5 cellular contexts compared by ENCODE assay signal in the genomic region with DNA sequence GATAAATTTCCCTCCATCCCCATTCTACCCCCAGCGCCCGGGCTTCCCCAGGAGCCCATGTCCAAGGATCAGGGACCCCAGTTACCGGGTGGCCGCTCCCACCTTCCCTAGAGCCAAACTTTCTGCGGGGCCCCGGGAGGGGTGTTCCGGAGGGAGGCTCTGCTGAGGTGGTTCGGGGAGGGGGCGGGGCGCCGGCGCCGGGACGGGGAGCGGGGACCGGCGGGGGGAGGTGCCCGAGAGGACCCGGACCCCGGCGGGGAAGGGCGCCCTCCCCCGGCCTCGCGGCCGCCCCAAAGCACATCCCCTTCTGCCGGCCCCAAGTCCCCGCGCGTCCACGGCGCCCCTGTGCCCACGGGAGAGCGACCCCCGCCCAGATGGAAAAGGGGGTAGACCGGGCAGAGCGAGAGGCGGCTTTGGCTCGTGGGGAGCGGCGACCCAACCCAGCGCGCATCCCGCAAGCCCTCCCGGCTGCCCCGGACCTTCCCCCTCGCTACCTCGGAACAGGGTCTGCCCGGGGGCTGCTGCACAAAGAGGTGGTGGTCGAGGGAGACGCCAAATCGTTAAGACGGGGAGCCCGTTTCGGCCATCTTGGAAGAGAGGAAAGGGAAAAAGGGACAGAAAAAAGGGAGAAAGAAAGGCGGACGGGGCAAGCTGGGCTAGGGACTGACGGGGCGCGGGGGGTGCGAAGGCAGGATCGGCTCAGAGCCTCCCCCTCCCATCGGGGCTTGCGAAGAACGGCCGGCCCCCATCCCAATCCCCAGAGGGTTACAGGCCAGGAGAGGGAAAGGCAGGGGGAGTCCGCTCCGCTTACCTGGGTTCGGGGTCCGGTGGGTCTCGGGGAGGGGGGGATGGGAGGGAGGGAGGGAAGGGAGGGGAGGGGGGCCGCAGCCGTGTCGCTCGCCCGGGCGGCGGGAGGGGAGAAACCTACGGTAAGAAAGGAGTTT. TPM values are rescaled to one million over a fixed set of nuclear protein-coding genes. Genes with fewer than 3 reads are reported as not detected.
DNase-seq lines count a peak whose midpoint lies in the region; ATAC-seq lines count a peak whose summit lies in the region.

No MANE protein-coding gene starts in this region.

- no peak overlapping the region for H2AK5ac ChIP-seq in mesenchymal stem cell (ENCODE audit: low read length, severe bottlenecking)

- H2AFZ ChIP-seq in mesenchymal stem cell (ENCODE audit: low read depth, low read length) = no peak overlapping the region

- H3K18ac ChIP-seq in mesenchymal stem cell (ENCODE audit: low read depth in 1 of 2, low read length in 2 of 2) = peak overlapping the region; percentile 91 to 96

- no peak for ATAC-seq in HG03025 (IDR thresholded peaks at IDR 0.05; ENCODE audit: low FRiP score, unreplicated experiment)
- no peak for ATAC-seq in HG02763 (IDR thresholded peaks at IDR 0.05; ENCODE audit: unreplicated experiment)

- H3K14ac ChIP-seq in mesenchymal stem cell (ENCODE audit: low read length in 2 of 2) = peak overlapping the region in 1 of 2 experiments; percentile 89

- WGBS in mesenchymal stem cell = 0% methylated on average over 45 of the region's 79 CpGs

- peak overlapping the region; percentile 72 for H3K9ac ChIP-seq in HUES48 (ENCODE audit: low read depth, low read length)
- H3K9ac ChIP-seq in mesenchymal stem cell (ENCODE audit: low read length) = peak overlapping the region; percentile 95

- H3K4me2 ChIP-seq in mesenchymal stem cell (ENCODE audit: low read length, poor library complexity, severe bottlenecking) = peak overlapping the region; percentile 86

- H2BK5ac ChIP-seq in mesenchymal stem cell (ENCODE audit: low read depth, low read length, poor library complexity, severe bottlenecking) = no peak overlapping the region

- peak overlapping the region; percentile 92 for H4K8ac ChIP-seq in mesenchymal stem cell (ENCODE audit: low read length)

- H3K27ac Mint-ChIP-seq in activated T-helper 1 cell treated with anti-CD3 and anti-CD28 coated beads, Interleukin-12 subunit alpha, Interleukin-12 subunit beta, Interleukin-2, Interleukin-4 antibody, amounts not matched to agents 30 ng/mL and 10 ng/mL and 1 ng/mL, durations not matched to agents 14 hours and 24 hours and 36 hours = no peak overlapping the region

- H3K79me1 ChIP-seq in mesenchymal stem cell (replicated peaks; ENCODE audit: low read length, poor library complexity, severe bottlenecking) = peaks cover 6% of the 10 kb centered on the region

- H3K4ac ChIP-seq in mesenchymal stem cell (ENCODE audit: low read depth in 1 of 2, low read length in 2 of 2) = peak overlapping the region; percentile 90 to 96

- peak overlapping the region; percentile 93 for H3K27ac ChIP-seq in HUES48 (ENCODE audit: low read depth, low read length)
- H3K27ac ChIP-seq in mesenchymal stem cell (ENCODE audit: low read length, poor library complexity, severe bottlenecking) = peak overlapping the region; percentile 8

- peaks cover 24% of the 10 kb centered on the region for H3K27me3 Mint-ChIP-seq in activated T-helper 1 cell treated with anti-CD3 and anti-CD28 coated beads, Interleukin-12 subunit alpha, Interleukin-12 subunit beta, Interleukin-2, Interleukin-4 antibody, amounts not matched to agents 30 ng/mL and 10 ng/mL and 1 ng/mL, durations not matched to agents 14 hours and 24 hours and 36 hours (ENCODE audit: insufficient read depth)

- peak overlapping the region in 1 of 2 experiments; percentile 20 for H3K23ac ChIP-seq in mesenchymal stem cell (ENCODE audit: low read length in 2 of 2)

- H3K9me3 ChIP-seq in HUES48 (ENCODE audit: control insufficient read depth, insufficient read depth, low read length) (no peaks in the 10 kb centered on the region), mesenchymal stem cell (ENCODE audit: control insufficient read depth, low read length) (no peaks in the 10 kb centered on the region)

- peaks cover 2% of the 10 kb centered on the region for H3K36me3 Mint-ChIP-seq in activated T-helper 1 cell treated with anti-CD3 and anti-CD28 coated beads, Interleukin-12 subunit alpha, Interleukin-12 subunit beta, Interleukin-2, Interleukin-4 antibody, amounts not matched to agents 30 ng/mL and 10 ng/mL and 1 ng/mL, durations not matched to agents 14 hours and 24 hours and 36 hours (ENCODE audit: low read depth)

- no peak for DNase-seq in activated T-helper 1 cell treated with anti-CD3 and anti-CD28 coated beads, Interleukin-12 subunit alpha, Interleukin-12 subunit beta, Interleukin-2, Interleukin-4 antibody, amounts not matched to agents 30 ng/mL and 10 ng/mL and 1 ng/mL, durations not matched to agents 14 hours and 24 hours and 36 hours (ENCODE audit: low spot score)
- DNase-seq in mesenchymal stem cell = peak; percentile 48

- peaks cover 8% of the 10 kb centered on the region for H3K27me3 ChIP-seq in HUES48 (ENCODE audit: control insufficient read depth, insufficient read depth, low read length)
- no peaks in the 10 kb centered on the region for H3K27me3 ChIP-seq in mesenchymal stem cell (ENCODE audit: control insufficient read depth in 1 of 2, insufficient read depth in 1 of 2, low read length in 2 of 2)

- H2BK15ac ChIP-seq in mesenchymal stem cell (ENCODE audit: low read depth, poor library complexity, severe bottlenecking) = peak overlapping the region; percentile 93

- peak overlapping the region; percentile 86 for H2BK120ac ChIP-seq in mesenchymal stem cell (ENCODE audit: low read depth, low read length)

- peak overlapping the region; percentile 76 for H3K4me3 ChIP-seq in HUES48 (ENCODE audit: low read depth, low read length)
- H3K4me3 ChIP-seq in mesenchymal stem cell (ENCODE audit: insufficient read depth in 1 of 2, low read depth in 1 of 2, low read length in 2 of 2) = peak overlapping the region; percentile 95 to 96

- no peaks in the 10 kb centered on the region for H3K9me3 Mint-ChIP-seq in activated T-helper 1 cell treated with anti-CD3 and anti-CD28 coated beads, Interleukin-12 subunit alpha, Interleukin-12 subunit beta, Interleukin-2, Interleukin-4 antibody, amounts not matched to agents 30 ng/mL and 10 ng/mL and 1 ng/mL, durations not matched to agents 14 hours and 24 hours and 36 hours

- peaks cover 39% of the 10 kb centered on the region for H3K4me1 ChIP-seq in HUES48 (ENCODE audit: control insufficient read depth, insufficient read depth, low read length)
- peaks cover 47% of the 10 kb centered on the region for H3K4me1 ChIP-seq in mesenchymal stem cell (ENCODE audit: control insufficient read depth, insufficient read depth, low read depth, low read length)

- peaks cover 45% of the 10 kb centered on the region for H3K4me1 Mint-ChIP-seq in activated T-helper 1 cell treated with anti-CD3 and anti-CD28 coated beads, Interleukin-12 subunit alpha, Interleukin-12 subunit beta, Interleukin-2, Interleukin-4 antibody, amounts not matched to agents 30 ng/mL and 10 ng/mL and 1 ng/mL, durations not matched to agents 14 hours and 24 hours and 36 hours (ENCODE audit: low read depth)

- peak overlapping the region; percentile 91 for H4K91ac ChIP-seq in mesenchymal stem cell (ENCODE audit: low read length)

- H3K4me3 Mint-ChIP-seq in activated T-helper 1 cell treated with anti-CD3 and anti-CD28 coated beads, Interleukin-12 subunit alpha, Interleukin-12 subunit beta, Interleukin-2, Interleukin-4 antibody, amounts not matched to agents 30 ng/mL and 10 ng/mL and 1 ng/mL, durations not matched to agents 14 hours and 24 hours and 36 hours = peak overlapping the region; percentile 76

- H3K36me3 ChIP-seq in HUES48 (ENCODE audit: control insufficient read depth, insufficient read depth, low read length) = peaks cover 2% of the 10 kb centered on the region; the same call in 1 of the 2 replicates
- H3K36me3 ChIP-seq in mesenchymal stem cell (ENCODE audit: control insufficient read depth in 1 of 2, insufficient read depth in 2 of 2, low read depth in 1 of 2, low read length in 2 of 2) = peaks cover 0 to 12% of the 10 kb centered on the region in 2 experiments

- peak overlapping the region in 1 of 2 experiments; percentile 84 for H2BK12ac ChIP-seq in mesenchymal stem cell (ENCODE audit: low read length in 2 of 2)

- intact Hi-C loops in activated T-helper 1 cell treated with anti-CD3 and anti-CD28 coated beads, Interleukin-12 subunit alpha, Interleukin-12 subunit beta, Interleukin-2, Interleukin-4 antibody, amounts not matched to agents 30 ng/mL and 10 ng/mL and 1 ng/mL, durations not matched to agents 14 hours and 24 hours and 36 hours (cut with micrococcal nuclease) = loop anchor here (2.0 to 10.0 kb wide), 2 partner anchors 15 to 1393 kb away; no protein-coding TSS in a partner anchor

RNA-seq across cellular contexts. Expression of a gene that starts 0.5 kb away (rescaled TPM):
- total RNA-seq in activated T-helper 1 cell treated with anti-CD3 and anti-CD28 coated beads, Interleukin-12 subunit alpha, Interleukin-12 subunit beta, Interleukin-2, Interleukin-4 antibody, amounts not matched to agents 30 ng/mL and 10 ng/mL and 1 ng/mL, durations not matched to agents 14 hours and 24 hours and 36 hours = 3.7 and 4.6 TPM in 2 replicates
- 50.8 TPM for polyA plus RNA-seq in mesenchymal stem cell (2013, experiment 1 of 2)
- polyA plus RNA-seq in mesenchymal stem cell (2013, experiment 2 of 2) = 51.3 TPM

RNA-seq across cellular contexts. Expression of a gene that starts 4.9 kb away (rescaled TPM):
- 349 and 366 TPM in 2 replicates for total RNA-seq in activated T-helper 1 cell treated with anti-CD3 and anti-CD28 coated beads, Interleukin-12 subunit alpha, Interleukin-12 subunit beta, Interleukin-2, Interleukin-4 antibody, amounts not matched to agents 30 ng/mL and 10 ng/mL and 1 ng/mL, durations not matched to agents 14 hours and 24 hours and 36 hours
- 203 TPM for polyA plus RNA-seq in mesenchymal stem cell (2013, experiment 1 of 2)
- polyA plus RNA-seq in mesenchymal stem cell (2013, experiment 2 of 2) = 206 TPM

RNA-seq across cellular contexts. Expression of a gene that starts 17.5 kb away (rescaled TPM):
- 39.2 and 41.4 TPM in 2 replicates for total RNA-seq in activated T-helper 1 cell treated with anti-CD3 and anti-CD28 coated beads, Interleukin-12 subunit alpha, Interleukin-12 subunit beta, Interleukin-2, Interleukin-4 antibody, amounts not matched to agents 30 ng/mL and 10 ng/mL and 1 ng/mL, durations not matched to agents 14 hours and 24 hours and 36 hours
- polyA plus RNA-seq in mesenchymal stem cell (2013, experiment 1 of 2) = 18.8 TPM
- 19.6 TPM for polyA plus RNA-seq in mesenchymal stem cell (2013, experiment 2 of 2)

RNA-seq across cellular contexts. Expression of a gene that starts 42.6 kb away (rescaled TPM):
- total RNA-seq in activated T-helper 1 cell treated with anti-CD3 and anti-CD28 coated beads, Interleukin-12 subunit alpha, Interleukin-12 subunit beta, Interleukin-2, Interleukin-4 antibody, amounts not matched to agents 30 ng/mL and 10 ng/mL and 1 ng/mL, durations not matched to agents 14 hours and 24 hours and 36 hours = 250 and 252 TPM in 2 replicates
- 12.6 TPM for polyA plus RNA-seq in mesenchymal stem cell (2013, experiment 1 of 2)
- polyA plus RNA-seq in mesenchymal stem cell (2013, experiment 2 of 2) = 11.8 TPM

RNA-seq across cellular contexts. Expression of a gene that starts 51.7 kb away (rescaled TPM):
- total RNA-seq in activated T-helper 1 cell treated with anti-CD3 and anti-CD28 coated beads, Interleukin-12 subunit alpha, Interleukin-12 subunit beta, Interleukin-2, Interleukin-4 antibody, amounts not matched to agents 30 ng/mL and 10 ng/mL and 1 ng/mL, durations not matched to agents 14 hours and 24 hours and 36 hours = 40.6 and 40.8 TPM in 2 replicates
- polyA plus RNA-seq in mesenchymal stem cell (2013, experiment 1 of 2) = 32.6 TPM
- polyA plus RNA-seq in mesenchymal stem cell (2013, experiment 2 of 2) = 29.2 TPM
